18 cellular contexts compared by ENCODE assay signal in genomic region chr3:165256554-165256953, GRCh38.
DNase-seq lines count a peak whose midpoint lies in the region; ATAC-seq and TF ChIP-seq lines count a peak whose summit lies in the region.
"Had no signal": no experiment of that assay in that cellular context is flagged by ENCODE, and none has a peak within 500 bp of the region (broad histone marks: within the 10 kb centered on the region; RNA-seq: fewer than 3 reads in every experiment).

No MANE protein-coding gene starts in this region.

- H3K9me3 ChIP-seq in AG04450 (ENCODE audit: control insufficient read depth, insufficient read depth, low read length) (no peaks in the 10 kb centered on the region), HCT116 (ENCODE audit: control insufficient read depth in 1 of 2, insufficient read depth in 1 of 2, low read depth in 1 of 2, low read length in 2 of 2) (no peaks in the 10 kb centered on the region), PC-9 (ENCODE audit: insufficient read depth, low read depth) (no peaks in the 10 kb centered on the region), esophagus muscularis mucosa (no peaks in the 10 kb centered on the region)
- H3K9me3 ChIP-seq: colonic mucosa, left ventricle myocardium inferior, mucosa of descending colon, psoas muscle, suprapubic skin, vagina had no signal

- intact Hi-C loops in HCT116 (cut with micrococcal nuclease), result loop anchor here (10.0 kb wide), 1 partner anchor 598 kb away; no protein-coding TSS in a partner anchor
- intact Hi-C loops in PC-9 (cut with micrococcal nuclease; ENCODE audit: unreplicated experiment), result no loop called here
- intact Hi-C loops in esophagus muscularis mucosa (cut with DNase I), result no loop called here
- intact Hi-C loops in activated T-helper 1 cell treated with anti-CD3 and anti-CD28 coated beads, Interleukin-12 subunit alpha, Interleukin-12 subunit beta, Interleukin-2, Interleukin-4 antibody, amounts not matched to agents 30 ng/mL and 10 ng/mL and 1 ng/mL, durations not matched to agents 14 hours and 24 hours and 36 hours (cut with micrococcal nuclease), result no loop called here

- H3K4me3 ChIP-seq in AG04450 (ENCODE audit: low read depth, low read length) (no peak overlapping the region), HCT116 (replicated peaks in 1 of 2; ENCODE audit: low read depth in 1 of 2, low read length in 2 of 2) (no peak overlapping the region), PC-9 (no peak overlapping the region), esophagus muscularis mucosa (no peak overlapping the region)
- H3K4me3 ChIP-seq: colonic mucosa, left ventricle myocardium inferior, mucosa of descending colon, neural progenitor cell, psoas muscle, suprapubic skin, vagina had no signal

- H3K36me3 ChIP-seq in HCT116 (ENCODE audit: control insufficient read depth in 1 of 2, insufficient read depth in 2 of 2, low read length in 2 of 2) (no peaks in the 10 kb centered on the region), PC-9 (ENCODE audit: low read depth) (no peaks in the 10 kb centered on the region), esophagus muscularis mucosa (no peaks in the 10 kb centered on the region)
- H3K36me3 ChIP-seq: colonic mucosa, left ventricle myocardium inferior, neural progenitor cell, suprapubic skin, vagina had no signal

- H3K79me2 ChIP-seq in HCT116 (ENCODE audit: insufficient read depth, low read length) (no peaks in the 10 kb centered on the region), PC-9 (ENCODE audit: low read depth) (no peaks in the 10 kb centered on the region)

- H3K4me1 Mint-ChIP-seq in activated T-cell treated with anti-CD3 and anti-CD28 coated beads, Interleukin-2, amount 50 U/mL, for 72 hours (ENCODE audit: low read depth), result no peaks in the 10 kb centered on the region
- H3K4me1 Mint-ChIP-seq in activated T-helper 1 cell treated with anti-CD3 and anti-CD28 coated beads, Interleukin-12 subunit alpha, Interleukin-12 subunit beta, Interleukin-2, Interleukin-4 antibody, amounts not matched to agents 30 ng/mL and 10 ng/mL and 1 ng/mL, durations not matched to agents 14 hours and 24 hours and 36 hours (ENCODE audit: low read depth), result no peaks in the 10 kb centered on the region
- H3K4me1 Mint-ChIP-seq: activated naive CD4-positive, alpha-beta T cell treated with anti-CD3 and anti-CD28 coated beads, Interleukin-2, amount 10 ng/mL, durations not matched to agents 7 days and 5 days; neural progenitor cell had no signal

- no peak overlapping the region for H3K27ac Mint-ChIP-seq in activated T-cell treated with anti-CD3 and anti-CD28 coated beads, Interleukin-2, amount 50 U/mL, for 72 hours
- no peak overlapping the region for H3K27ac Mint-ChIP-seq in activated T-helper 1 cell treated with anti-CD3 and anti-CD28 coated beads, Interleukin-12 subunit alpha, Interleukin-12 subunit beta, Interleukin-2, Interleukin-4 antibody, amounts not matched to agents 30 ng/mL and 10 ng/mL and 1 ng/mL, durations not matched to agents 14 hours and 24 hours and 36 hours
- H3K27ac Mint-ChIP-seq: activated naive CD4-positive, alpha-beta T cell treated with anti-CD3 and anti-CD28 coated beads, Interleukin-2, amount 10 ng/mL, durations not matched to agents 7 days and 5 days; neural progenitor cell had no signal

- H2AFZ ChIP-seq in HCT116 (ENCODE audit: low read depth, low read length, poor library complexity, severe bottlenecking) (peak overlapping the region; percentile 50), PC-9 (no peak overlapping the region)
- H2AFZ ChIP-seq: neural progenitor cell had no signal

- TF ChIP-seq POLR2A in HCT116 (IDR thresholded peaks at IDR 0.05; ENCODE audit: borderline replicate concordance, extremely low read depth, insufficient read depth, insufficient read length), result no peak
- TF ChIP-seq POLR2A in esophagus muscularis mucosa (IDR thresholded peaks at IDR 0.05; ENCODE audit: low read depth), result no peak

- H3K36me3 Mint-ChIP-seq in activated T-cell treated with anti-CD3 and anti-CD28 coated beads, Interleukin-2, amount 50 U/mL, for 72 hours (ENCODE audit: insufficient read depth in 2 of 2), result no peaks in the 10 kb centered on the region
- no peaks in the 10 kb centered on the region for H3K36me3 Mint-ChIP-seq in activated T-helper 1 cell treated with anti-CD3 and anti-CD28 coated beads, Interleukin-12 subunit alpha, Interleukin-12 subunit beta, Interleukin-2, Interleukin-4 antibody, amounts not matched to agents 30 ng/mL and 10 ng/mL and 1 ng/mL, durations not matched to agents 14 hours and 24 hours and 36 hours (ENCODE audit: low read depth)
- H3K36me3 Mint-ChIP-seq: activated naive CD4-positive, alpha-beta T cell treated with anti-CD3 and anti-CD28 coated beads, Interleukin-2, amount 10 ng/mL, durations not matched to agents 7 days and 5 days; neural progenitor cell had no signal

- H3K9ac ChIP-seq in HCT116 (ENCODE audit: low read length), result no peak overlapping the region
- H3K9ac ChIP-seq: neural progenitor cell had no signal

- CTCF ChIA-PET in AG04450 (lab: Charles Lee), result no interaction called here
- CTCF ChIA-PET in HCT116 (lab: Charles Lee), result interaction anchor here (1.3 kb wide), 1 partner anchor 83 kb away, joined by 3 read pairs; no protein-coding TSS in a partner anchor
- CTCF ChIA-PET in PC-9 (lab: Charles Lee), result no interaction called here

- H3F3A ChIP-seq in PC-9 (ENCODE audit: insufficient read depth, low read depth), result no peaks in the 10 kb centered on the region

- H3K27me3 ChIP-seq in AG04450 (ENCODE audit: control insufficient read depth, insufficient read depth, low read length) (no peaks in the 10 kb centered on the region), HCT116 (ENCODE audit: insufficient read depth, low read length) (no peaks in the 10 kb centered on the region), PC-9 (ENCODE audit: insufficient read depth, low read depth) (no peaks in the 10 kb centered on the region), esophagus muscularis mucosa (no peaks in the 10 kb centered on the region)
- H3K27me3 ChIP-seq: colonic mucosa, neural progenitor cell, suprapubic skin, vagina had no signal

- POLR2A ChIA-PET in AG04450 (lab: Yijun Ruan, JAX), result no interaction called here
- POLR2A ChIA-PET in HCT116 (lab: Charles Lee), result no interaction called here
- POLR2A ChIA-PET in PC-9 (lab: Charles Lee; ENCODE audit: unreplicated experiment), result no interaction called here

- no peak overlapping the region for H3K4me3 Mint-ChIP-seq in activated T-cell treated with anti-CD3 and anti-CD28 coated beads, Interleukin-2, amount 50 U/mL, for 72 hours
- H3K4me3 Mint-ChIP-seq in activated T-helper 1 cell treated with anti-CD3 and anti-CD28 coated beads, Interleukin-12 subunit alpha, Interleukin-12 subunit beta, Interleukin-2, Interleukin-4 antibody, amounts not matched to agents 30 ng/mL and 10 ng/mL and 1 ng/mL, durations not matched to agents 14 hours and 24 hours and 36 hours, result no peak overlapping the region
- H3K4me3 Mint-ChIP-seq: activated naive CD4-positive, alpha-beta T cell treated with anti-CD3 and anti-CD28 coated beads, Interleukin-2, amount 10 ng/mL, durations not matched to agents 7 days and 5 days; neural progenitor cell had no signal

- no peaks in the 10 kb centered on the region for H3K27me3 Mint-ChIP-seq in activated T-cell treated with anti-CD3 and anti-CD28 coated beads, Interleukin-2, amount 50 U/mL, for 72 hours (ENCODE audit: low read depth)
- no peaks in the 10 kb centered on the region for H3K27me3 Mint-ChIP-seq in activated T-helper 1 cell treated with anti-CD3 and anti-CD28 coated beads, Interleukin-12 subunit alpha, Interleukin-12 subunit beta, Interleukin-2, Interleukin-4 antibody, amounts not matched to agents 30 ng/mL and 10 ng/mL and 1 ng/mL, durations not matched to agents 14 hours and 24 hours and 36 hours (ENCODE audit: insufficient read depth)
- H3K27me3 Mint-ChIP-seq: activated naive CD4-positive, alpha-beta T cell treated with anti-CD3 and anti-CD28 coated beads, Interleukin-2, amount 10 ng/mL, durations not matched to agents 7 days and 5 days had no signal

- TF ChIP-seq EP300 in esophagus muscularis mucosa (IDR thresholded peaks at IDR 0.05), result no peak

- DNase-seq in AG04450 (ENCODE audit: low read depth, low spot score) (no peak), HCT116 (ENCODE audit: low read depth, low spot score) (no peak), PC-9 (no peak), esophagus muscularis mucosa (ENCODE audit: extremely low spot score) (no peak), SW480 (ENCODE audit: low spot score) (no peak)
- no peak for DNase-seq in activated T-cell treated with anti-CD3 and anti-CD28 coated beads, Interleukin-2, amount 50 U/mL, for 72 hours
- no peak for DNase-seq in central memory CD4-positive, alpha-beta T cell
- no peak for DNase-seq in activated T-helper 1 cell treated with anti-CD3 and anti-CD28 coated beads, Interleukin-12 subunit alpha, Interleukin-12 subunit beta, Interleukin-2, Interleukin-4 antibody, amounts not matched to agents 30 ng/mL and 10 ng/mL and 1 ng/mL, durations not matched to agents 14 hours and 24 hours and 36 hours (ENCODE audit: low spot score)
- DNase-seq: activated naive CD4-positive, alpha-beta T cell treated with anti-CD3 and anti-CD28 coated beads, Interleukin-2, amount 10 ng/mL, durations not matched to agents 7 days and 5 days; colonic mucosa; left ventricle myocardium inferior; mucosa of descending colon; NCI-H1930; psoas muscle had no signal

- ATAC-seq in HCT116, result no peak
- no peak for ATAC-seq in activated T-cell treated with anti-CD3 and anti-CD28 coated beads, Interleukin-2, amount 50 U/mL, for 72 hours (replicated peaks in 1 of 2)
- ATAC-seq: HepG2, mucosa of descending colon, psoas muscle had no signal

- BruUV-seq in HCT116 (replicated peaks; lab: Mats Ljungman, UMichigan) (no TSS peak), PC-9 (replicated peaks; lab: Mats Ljungman, UMichigan) (no TSS peak)

- H3K4me1 ChIP-seq in HCT116 (ENCODE audit: control insufficient read depth in 1 of 2, insufficient read depth in 2 of 2, low read length in 2 of 2), result peaks cover 0 to 8% of the 10 kb centered on the region in 2 experiments; a peak in 1 of 4 replicates
- 0 out of 2 replicates have a peak, but pooled peaks cover 10% of the 10 kb centered on the region for H3K4me1 ChIP-seq in PC-9 (replicated peaks; ENCODE audit: insufficient read depth)
- peaks cover 0 to 15% (median 12%) of the 10 kb centered on the region in 4 donors for H3K4me1 ChIP-seq in esophagus muscularis mucosa
- H3K4me1 ChIP-seq: colonic mucosa, left ventricle myocardium inferior, neural progenitor cell, psoas muscle, suprapubic skin, vagina had no signal

- TF ChIP-seq RAD21 in HCT116 (IDR thresholded peaks at IDR 0.05; ENCODE audit: low read depth), result no peak

- no peaks in the 10 kb centered on the region for H4K20me1 ChIP-seq in HCT116 (ENCODE audit: insufficient read depth)
- H4K20me1 ChIP-seq in PC-9 (ENCODE audit: insufficient read depth), result no peaks in the 10 kb centered on the region

- no peaks in the 10 kb centered on the region for H3K9me2 ChIP-seq in HCT116 (ENCODE audit: insufficient read depth)
- no peaks in the 10 kb centered on the region for H3K9me2 ChIP-seq in PC-9 (ENCODE audit: insufficient read depth)

- RAD21 ChIA-PET in HCT116 (lab: Charles Lee; ENCODE audit: low non-redundant PET in 1 of 2, low total read pairs in 2 of 2, uncharacterized antibody in 2 of 2, unreplicated experiment in 2 of 2), result no interaction called here

- no peaks in the 10 kb centered on the region for H3K9me3 Mint-ChIP-seq in activated T-cell treated with anti-CD3 and anti-CD28 coated beads, Interleukin-2, amount 50 U/mL, for 72 hours
- no peaks in the 10 kb centered on the region for H3K9me3 Mint-ChIP-seq in activated T-helper 1 cell treated with anti-CD3 and anti-CD28 coated beads, Interleukin-12 subunit alpha, Interleukin-12 subunit beta, Interleukin-2, Interleukin-4 antibody, amounts not matched to agents 30 ng/mL and 10 ng/mL and 1 ng/mL, durations not matched to agents 14 hours and 24 hours and 36 hours
- H3K9me3 Mint-ChIP-seq: neural progenitor cell had no signal

- H3K27ac ChIP-seq in AG04450 (ENCODE audit: low read depth, low read length), result no peak overlapping the region
- H3K27ac ChIP-seq in HCT116 (ENCODE audit: low read depth, low read length), result no peak overlapping the region
- H3K27ac ChIP-seq in PC-9, result no peak overlapping the region
- H3K27ac ChIP-seq in esophagus muscularis mucosa (replicated peaks in 1 of 4), result no peak overlapping the region
- H3K27ac ChIP-seq: colonic mucosa, left ventricle myocardium inferior, neural progenitor cell, psoas muscle, suprapubic skin, vagina had no signal

- 36% methylated on average over 2 of the region's 2 CpGs for WGBS in esophagus muscularis mucosa

- no peak overlapping the region for H3K4me2 ChIP-seq in HCT116 (ENCODE audit: low read length)
- no peak overlapping the region for H3K4me2 ChIP-seq in PC-9
- H3K4me2 ChIP-seq: neural progenitor cell had no signal

- TF ChIP-seq CTCF in AG04450 (IDR thresholded peaks at IDR 0.05; ENCODE audit: low read depth, low read length) (peak; percentile 12; the same call in 1 of the 2 replicates), HCT116 (IDR thresholded peaks at IDR 0.05 in 2 of 3, conservative IDR thresholded peaks at IDR 0.05 in 1 of 3; ENCODE audit: borderline replicate concordance in 1 of 3, insufficient read depth in 1 of 3, low read depth in 2 of 3, low read length in 2 of 3) (peak in 1 of 3 experiments; percentile 32; a peak in 1 of 6 replicates), PC-9 (conservative IDR thresholded peaks at IDR 0.05) (peak; percentile 36; the same call in 1 of the 2 replicates), esophagus muscularis mucosa (IDR thresholded peaks at IDR 0.05) (peak; percentile 13 to 24 (median 22))
